5 cellular contexts compared by ENCODE assay signal in genomic region chr2:225170162-225170561, GRCh38.
"Had no signal": no experiment of that assay in that cellular context is flagged by ENCODE, and none has a peak within 500 bp of the region (broad histone marks: within the 10 kb centered on the region; RNA-seq: fewer than 3 reads in every experiment).

No MANE protein-coding gene starts in this region.

- H2AFZ ChIP-seq: GM23338 had no signal

- H3K9me3 ChIP-seq: HAP-1 had no signal

- ATAC-seq: GM23338 had no signal

- DNase-seq: H7, KG1 had no signal

- H3K36me3 ChIP-seq: HAP-1 had no signal

- H3K27ac ChIP-seq: HL-60 had no signal

- H3K4me3 ChIP-seq: GM23338, HAP-1 had no signal

- H3K4me1 ChIP-seq: HAP-1 had no signal

- H3K4me2 ChIP-seq: GM23338 had no signal
